21 cellular contexts compared by ENCODE assay signal in genomic region chr21:36075171-36075570, GRCh38. TPM values are rescaled to one million over a fixed set of nuclear protein-coding genes. Genes with fewer than 3 reads are reported as not detected.
DNase-seq lines count a peak whose midpoint lies in the region; ATAC-seq and TF ChIP-seq lines count a peak whose summit lies in the region.
"Had no signal": no experiment of that assay in that cellular context is flagged by ENCODE, and none has a peak within 500 bp of the region (broad histone marks: within the 10 kb centered on the region; RNA-seq: fewer than 3 reads in every experiment).

No MANE protein-coding gene starts in this region.

- H3K27ac Mint-ChIP-seq in neural crest cell (ENCODE audit: unreplicated experiment) = peak overlapping the region; percentile 13
- H3K27ac Mint-ChIP-seq: activated CD4-positive, alpha-beta T cell treated with anti-CD3 and anti-CD28 coated beads for 36 hours; activated naive CD4-positive, alpha-beta T cell treated with anti-CD3 and anti-CD28 coated beads, Interleukin-2, amount 10 ng/mL, durations not matched to agents 7 days and 5 days; CD8-positive, alpha-beta T cell; neural progenitor cell; stimulated activated naive CD8-positive, alpha-beta T cell treated with anti-CD3 and anti-CD28 coated beads, Interleukin-15, Interleukin-2, amounts not matched to agents 100 ng/mL and 50 ng/mL, for 24 hours had no signal

- peaks cover 3% of the 10 kb centered on the region for H3K27me3 Mint-ChIP-seq in neural crest cell (ENCODE audit: low read depth)
- H3K27me3 Mint-ChIP-seq: activated CD4-positive, alpha-beta T cell treated with anti-CD3 and anti-CD28 coated beads for 36 hours; activated naive CD4-positive, alpha-beta T cell treated with anti-CD3 and anti-CD28 coated beads, Interleukin-2, amount 10 ng/mL, durations not matched to agents 7 days and 5 days; stimulated activated naive CD8-positive, alpha-beta T cell treated with anti-CD3 and anti-CD28 coated beads, Interleukin-15, Interleukin-2, amounts not matched to agents 100 ng/mL and 50 ng/mL, for 24 hours had no signal

- peaks cover 10% of the 10 kb centered on the region for H3K4me1 Mint-ChIP-seq in neural crest cell

- H3K4me3 Mint-ChIP-seq in neural crest cell = no peak overlapping the region
- H3K4me3 Mint-ChIP-seq: activated CD4-positive, alpha-beta T cell treated with anti-CD3 and anti-CD28 coated beads for 36 hours; activated naive CD4-positive, alpha-beta T cell treated with anti-CD3 and anti-CD28 coated beads, Interleukin-2, amount 10 ng/mL, durations not matched to agents 7 days and 5 days; CD8-positive, alpha-beta T cell; immature natural killer cell; neural progenitor cell; stimulated activated naive CD8-positive, alpha-beta T cell treated with anti-CD3 and anti-CD28 coated beads, Interleukin-15, Interleukin-2, amounts not matched to agents 100 ng/mL and 50 ng/mL, for 24 hours had no signal

- TF ChIP-seq CTCF in neural crest cell (conservative IDR thresholded peaks at IDR 0.05) = no peak

- H3K36me3 Mint-ChIP-seq in neural crest cell (ENCODE audit: low read depth) = no peaks in the 10 kb centered on the region

- in situ Hi-C loops in SK-MEL-5 (cut with HindIII; ENCODE audit: low pct_unique_long_range_greater_than_20kb, low sequenced_read_pairs) = no loop called here

- H3K9me3 Mint-ChIP-seq in neural crest cell = no peaks in the 10 kb centered on the region
- H3K9me3 Mint-ChIP-seq: activated naive CD4-positive, alpha-beta T cell treated with anti-CD3 and anti-CD28 coated beads, Interleukin-2, amount 10 ng/mL, durations not matched to agents 7 days and 5 days; CD8-positive, alpha-beta T cell; immature natural killer cell; stimulated activated naive CD8-positive, alpha-beta T cell treated with anti-CD3 and anti-CD28 coated beads, Interleukin-15, Interleukin-2, amounts not matched to agents 100 ng/mL and 50 ng/mL, for 24 hours had no signal

- DNase-seq in Ammon's horn (ENCODE audit: low spot score) (peak; percentile 94), SK-MEL-5 (ENCODE audit: low read depth, low spot score) (peak; percentile 87), epidermal melanocyte (ENCODE audit: insufficient read length, low spot score) (peak; percentile 57), neural crest cell (ENCODE audit: low read depth, low spot score) (no peak), HCEC 1CT (no peak), LoVo (ENCODE audit: low spot score) (no peak), NCI-H1436 treated with DMSO at 0.1 percent for 48 hours (lab: John Stamatoyannopoulos, UW) (no peak)
- DNase-seq: activated CD4-positive, alpha-beta T cell treated with anti-CD3 and anti-CD28 coated beads for 36 hours; activated naive CD4-positive, alpha-beta T cell treated with anti-CD3 and anti-CD28 coated beads, Interleukin-2, amount 10 ng/mL, durations not matched to agents 7 days and 5 days; body of pancreas; CD8-positive, alpha-beta T cell; dermis blood vessel endothelial cell; glutamatergic neuron; immature natural killer cell; NCI-H2081 treated with DMSO at 0.1 percent for 48 hours; NCI-H526 treated with DMSO at 0.1 percent for 48 hours; SK-N-SH; uterus had no signal

- ATAC-seq in HG03175 (IDR thresholded peaks at IDR 0.05; ENCODE audit: unreplicated experiment) = no peak
- ATAC-seq: activated CD4-positive, alpha-beta T cell treated with anti-CD3 and anti-CD28 coated beads for 36 hours; body of pancreas; CD8-positive, alpha-beta T cell had no signal

RNA-seq across cellular contexts. Expression of gene CBR1, which starts 5.3 kb away (rescaled TPM):
- total RNA-seq in SK-MEL-5 (2014; rRNA removed; shearing (Covaris generic)) = 217 and 237 TPM in 2 replicates
- 232 and 262 TPM in 2 replicates for polyA plus RNA-seq in SK-MEL-5 (2015; cell fraction: cytosol; rRNA removed)
- 63.1 and 93.5 TPM in 2 replicates for polyA plus RNA-seq in SK-MEL-5 (2015; cell fraction: nucleus; rRNA removed)
- 2.1 and 2.4 TPM in 2 replicates for total RNA-seq in neural crest cell

RNA-seq across cellular contexts. Expression of gene SETD4, which starts 14.8 kb away (rescaled TPM):
- 11.5 and 15.6 TPM in 2 replicates for total RNA-seq in SK-MEL-5 (2014; rRNA removed; shearing (Covaris generic))
- polyA plus RNA-seq in SK-MEL-5 (2015; cell fraction: cytosol; rRNA removed) = 11.0 and 11.1 TPM in 2 replicates
- 67.9 and 71.1 TPM in 2 replicates for polyA plus RNA-seq in SK-MEL-5 (2015; cell fraction: nucleus; rRNA removed)
- 26.0 and 28.4 TPM in 2 replicates for total RNA-seq in neural crest cell

RNA-seq across cellular contexts. Expression of gene CBR3, which starts 59.7 kb away (rescaled TPM):
- 18.5 and 23.1 TPM in 2 replicates for total RNA-seq in SK-MEL-5 (2014; rRNA removed; shearing (Covaris generic))
- 18.4 and 27.6 TPM in 2 replicates for polyA plus RNA-seq in SK-MEL-5 (2015; cell fraction: cytosol; rRNA removed)
- 4.3 and 13.6 TPM in 2 replicates for polyA plus RNA-seq in SK-MEL-5 (2015; cell fraction: nucleus; rRNA removed)
- total RNA-seq in neural crest cell = 2.1 and 2.8 TPM in 2 replicates

Comparison
In these comparisons a context has a peak if more than half of its experiments do, and no peak if none do; other contexts are left out.
1. DNase-seq: peak in Ammon's horn (single experiment), SK-MEL-5 (single experiment) and epidermal melanocyte (single experiment); none in neural crest cell (single experiment), HCEC 1CT (single experiment), LoVo (single experiment) and NCI-H1436 treated with DMSO at 0.1 percent for 48 hours (single experiment).
2. RNA of gene CBR1, which starts 5.3 kb away (total RNA-seq): 217 to 237 TPM in SK-MEL-5; 2.1 to 2.4 TPM in neural crest cell; every median in the first group is over 10 times any median in the second.